ENCODE assay signal across 8 cellular contexts in the genomic region with DNA sequence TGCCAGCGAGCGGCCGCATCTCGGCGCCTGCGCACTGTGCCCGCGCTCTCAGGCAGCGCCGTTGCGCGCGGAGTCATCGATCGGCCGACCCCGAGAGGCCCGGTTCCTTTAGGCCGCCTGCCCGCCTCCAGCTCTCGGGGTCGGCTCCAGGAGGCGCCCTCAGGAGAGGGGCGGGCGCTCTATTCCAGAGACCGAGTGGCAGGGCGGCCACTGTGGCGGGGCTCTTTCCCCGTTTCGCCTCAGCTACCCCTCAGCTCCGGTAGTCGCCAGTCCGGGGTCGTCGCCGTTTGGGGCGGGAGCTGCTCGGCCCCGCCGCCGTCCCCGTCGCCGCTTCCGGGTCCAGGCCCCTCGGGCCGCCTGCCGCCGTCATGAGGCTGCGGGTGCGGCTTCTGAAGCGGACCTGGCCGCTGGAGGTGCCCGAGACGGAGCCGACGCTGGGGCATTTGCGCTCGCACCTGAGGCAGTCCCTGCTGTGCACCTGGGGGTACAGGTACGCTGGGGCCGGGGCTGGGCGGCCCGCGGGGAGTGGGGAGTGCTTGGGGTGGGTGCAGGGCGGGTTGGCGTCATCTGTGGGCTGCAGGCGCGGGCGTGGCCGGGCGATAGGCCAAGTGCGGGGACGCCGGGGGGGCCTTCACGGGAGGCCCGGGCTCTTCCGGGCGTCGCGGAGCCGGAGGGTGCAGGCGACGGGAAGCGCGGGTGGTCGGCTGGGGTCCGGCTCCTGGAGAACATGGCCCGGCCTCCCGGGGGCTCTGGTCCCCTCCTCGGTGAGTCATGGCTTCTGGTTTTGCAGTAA. TPM values are rescaled to one million over a fixed set of nuclear protein-coding genes. Genes with fewer than 3 reads are reported as not detected.
DNase-seq lines count a peak whose midpoint lies in the region; FAIRE-seq and TF ChIP-seq lines count a peak whose summit lies in the region.

FBXO7 (plus strand) TSS at position 177 of the 793 bp plus-strand sequence; CDS start at position 369, 192 bp downstream.

- peaks cover 9% of the 10 kb centered on the region for H3K4me1 Mint-ChIP-seq in endodermal cell

- WGBS in endodermal cell (ENCODE audit: insufficient coverage in 1 of 2, insufficient read length in 1 of 2), 2 experiments = 0% methylated on average over 17 to 90 of the region's 90 CpGs

- peaks cover under 1% of the 10 kb centered on the region for H3K4me1 ChIP-seq in NT2/D1 (ENCODE audit: insufficient read depth, insufficient read length)
- no peaks in the 10 kb centered on the region for H3K4me1 ChIP-seq in endodermal cell (ENCODE audit: control insufficient read depth, insufficient read depth, low read length)

- H3K36me3 Mint-ChIP-seq in endodermal cell (ENCODE audit: low read depth) = peaks cover 7% of the 10 kb centered on the region

- H3K9me3 ChIP-seq in NT2/D1 (ENCODE audit: insufficient read depth, low read length) = no peaks in the 10 kb centered on the region
- no peaks in the 10 kb centered on the region for H3K9me3 ChIP-seq in endodermal cell (ENCODE audit: control insufficient read depth, low read length)

- H3K9ac ChIP-seq in NT2/D1 (ENCODE audit: insufficient read length, low read depth) = peak within 1 kb of the TSS; percentile 82
- H3K9ac ChIP-seq in endodermal cell (ENCODE audit: extremely low read depth, low read length, poor library complexity, severe bottlenecking) = peak within 1 kb of the TSS; percentile 77

- no peak for FAIRE-seq in HTR-8/SVneo (lab: Jason Lieb, UNC)

- peaks cover 11% of the 10 kb centered on the region for H3K36me3 ChIP-seq in NT2/D1 (ENCODE audit: insufficient read depth, insufficient read length, low read length)
- H3K36me3 ChIP-seq in endodermal cell (ENCODE audit: control insufficient read depth, insufficient read depth, low read length) = peaks cover 5% of the 10 kb centered on the region

- peaks cover 3% of the 10 kb centered on the region for H3K27me3 Mint-ChIP-seq in endodermal cell (ENCODE audit: insufficient read depth)

- H3K4me3 Mint-ChIP-seq in endodermal cell = peak within 1 kb of the TSS; percentile 77

- DNase-seq in COLO668 (lab: John Stamatoyannopoulos, UW; ENCODE audit: unreplicated experiment) = peak; percentile 96
- peak; percentile 91 for DNase-seq in GM20000 (ENCODE audit: low spot score)
- peak; percentile 25 for DNase-seq in HTR-8/SVneo (ENCODE audit: insufficient read length, low spot score)
- DNase-seq in NT2/D1 (ENCODE audit: low read depth, low spot score) = peak; percentile 80
- DNase-seq in activated CD8-positive, alpha-beta memory T cell treated with anti-CD3 and anti-CD28 coated beads, Interleukin-2, amount 50 U/mL, for 1 hour (ENCODE audit: extremely low read depth) = peak; percentile 52
- peak; percentile 96 for DNase-seq in endodermal cell
- peak; percentile 98 for DNase-seq in mesenteric fat pad (ENCODE audit: low spot score)
- peak; percentile 65 for DNase-seq in stimulated activated CD8-positive, alpha-beta memory T cell treated with anti-CD3 and anti-CD28 coated beads, Interleukin-15, amount 100 ng/mL, for 24 hours (ENCODE audit: low read depth)

- H3K9me3 Mint-ChIP-seq in endodermal cell = no peaks in the 10 kb centered on the region

- TF ChIP-seq CTCF in GM20000 (IDR thresholded peaks at IDR 0.05; ENCODE audit: extremely low read depth, missing control alignments) = no peak
- TF ChIP-seq CTCF in endodermal cell (conservative IDR thresholded peaks at IDR 0.05) = peak; percentile 74

- H3K27ac Mint-ChIP-seq in endodermal cell = peak within 1 kb of the TSS; percentile 85

- H3K27ac ChIP-seq in endodermal cell (ENCODE audit: low read depth, low read length) = peak within 1 kb of the TSS; percentile 44

- peak within 1 kb of the TSS; percentile 78 for H3K4me3 ChIP-seq in NT2/D1 (ENCODE audit: insufficient read length, low read depth)
- H3K4me3 ChIP-seq in endodermal cell (ENCODE audit: low read length) = peak within 1 kb of the TSS; percentile 94

- H3K27me3 ChIP-seq in NT2/D1 (ENCODE audit: insufficient read depth, insufficient read length) (no peaks in the 10 kb centered on the region), endodermal cell (ENCODE audit: control insufficient read depth, insufficient read depth, low read length, poor library complexity, severe bottlenecking) (peaks cover 5% of the 10 kb centered on the region)

RNA-seq across cellular contexts. Expression of gene FBXO7, which starts in this region (rescaled TPM):
- 100 to 1,000 TPM in 1 of 2 donors, 10 to 100 TPM in 1; 84.8 to 120 TPM for total RNA-seq in endodermal cell
- polyA plus RNA-seq in endodermal cell (2013, experiment 1 of 2) = 73.6 TPM
- 69.8 TPM for polyA plus RNA-seq in endodermal cell (2013, experiment 2 of 2)
- total RNA-seq in mesenteric fat pad = 73.3 TPM

Comparison
In these comparisons a context has a peak if more than half of its experiments do, and no peak if none do; other contexts are left out.
1. Peak in every context shown above with its lines: DNase-seq, H3K4me3 ChIP-seq and H3K27ac ChIP-seq.
2. DNase-seq: peak in every context shown above with its lines; median percentile 98 in mesenteric fat pad; 96 in COLO668; 96 in endodermal cell; 91 in GM20000; 80 in NT2/D1; 65 in stimulated activated CD8-positive, alpha-beta memory T cell treated with anti-CD3 and anti-CD28 coated beads, Interleukin-15, amount 100 ng/mL, for 24 hours; 52 in activated CD8-positive, alpha-beta memory T cell treated with anti-CD3 and anti-CD28 coated beads, Interleukin-2, amount 50 U/mL, for 1 hour; 25 in HTR-8/SVneo.